Comparison of ENCODE assay signal across 16 cellular contexts in genomic region chr2:220489116-220489515, GRCh38.
"Had no signal": no experiment of that assay in that cellular context is flagged by ENCODE, and none has a peak within 500 bp of the region (broad histone marks: within the 10 kb centered on the region; RNA-seq: fewer than 3 reads in every experiment).

No MANE protein-coding gene starts in this region.

- DNase-seq: effector CD4-positive, alpha-beta T cell; heart left ventricle; hippocampal formation; kidney glomerular epithelial cell; mammary epithelial cell; naive thymus-derived CD8-positive, alpha-beta T cell; psoas muscle; retina; right lobe of liver; stimulated activated naive CD8-positive, alpha-beta T cell treated with anti-CD3 and anti-CD28 coated beads, Interleukin-15, Interleukin-2, amounts not matched to agents 100 U/mL and 50 U/mL, for 24 hours; thyroid gland had no signal

- ATAC-seq: heart left ventricle; naive thymus-derived CD8-positive, alpha-beta T cell; psoas muscle; right lobe of liver; stimulated activated naive CD8-positive, alpha-beta T cell treated with anti-CD3 and anti-CD28 coated beads, Interleukin-15, Interleukin-2, amounts not matched to agents 100 U/mL and 50 U/mL, for 24 hours had no signal

- H3K27me3 ChIP-seq: neutrophil, right lobe of liver, suprapubic skin, thyroid gland had no signal

- H3K4me3 ChIP-seq: coronary artery, esophagus muscularis mucosa, heart left ventricle, psoas muscle, right lobe of liver, suprapubic skin, thyroid gland had no signal

- H3K9me3 ChIP-seq: esophagus muscularis mucosa, heart left ventricle, neutrophil, psoas muscle, right lobe of liver, suprapubic skin, thyroid gland had no signal

- H3K4me1 ChIP-seq: esophagus muscularis mucosa, heart left ventricle, psoas muscle, right lobe of liver, suprapubic skin, thyroid gland had no signal

- H3K27ac ChIP-seq: coronary artery, epithelial cell of prostate, esophagus muscularis mucosa, heart left ventricle, neutrophil, psoas muscle, right lobe of liver, suprapubic skin, thyroid gland had no signal

- H3K36me3 ChIP-seq: esophagus muscularis mucosa, heart left ventricle, neutrophil, right lobe of liver, suprapubic skin, thyroid gland had no signal
